ENCODE assay signal across 24 cellular contexts in the genomic region with DNA sequence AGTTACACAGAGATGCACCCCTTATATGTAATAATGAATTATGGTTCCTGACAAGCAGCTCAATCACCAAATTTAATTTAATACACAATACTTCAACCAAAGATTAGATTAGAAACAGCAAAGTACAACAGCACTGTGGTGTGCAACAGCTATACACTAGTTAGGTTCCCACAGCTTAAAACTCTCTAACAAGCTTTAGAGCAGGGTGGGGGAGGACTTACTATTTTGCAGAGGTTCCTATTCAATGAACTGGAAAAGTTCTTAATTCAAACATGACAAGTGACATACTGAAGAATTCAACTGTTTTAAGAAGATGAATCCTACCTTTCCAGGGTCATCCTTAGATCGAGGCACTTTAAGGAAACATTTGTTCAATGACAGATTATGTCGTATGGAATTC.
A peak's percentile ranks its signal among the peaks of the same experiment; 100 is the strongest.
DNase-seq lines count a peak whose midpoint lies in the region; ATAC-seq and TF ChIP-seq lines count a peak whose summit lies in the region.
"Had no signal": no experiment of that assay in that cellular context is flagged by ENCODE, and none has a peak within 500 bp of the region (broad histone marks: within the 10 kb centered on the region; RNA-seq: fewer than 3 reads in every experiment).

No MANE protein-coding gene starts in this region.

- H3K4me3 ChIP-seq in breast epithelium: no peak overlapping the region
- H3K4me3 ChIP-seq in coronary artery: no peak overlapping the region
- H3K4me3 ChIP-seq: MG63, SK-N-MC had no signal

- BruUV-seq in MCF 10A (replicated peaks; lab: Mats Ljungman, UMichigan): TSS peak; percentile 11

- no peak overlapping the region for H3K27ac Mint-ChIP-seq in MCF 10A (ENCODE audit: low read depth, unreplicated experiment)
- H3K27ac Mint-ChIP-seq: CD4-positive, alpha-beta T cell; IgD-negative memory B cell had no signal

- H3K4me1 ChIP-seq in breast epithelium: no peaks in the 10 kb centered on the region
- H3K4me1 ChIP-seq: BE2C had no signal

- no peak for TF ChIP-seq POLR2A in breast epithelium (IDR thresholded peaks at IDR 0.05)

- intact Hi-C loops in MCF 10A (cut with micrococcal nuclease) (no loop called here), breast epithelium (cut with DNase I; ENCODE audit: low total_unique reads) (no loop called here)

- peaks cover 19% of the 10 kb centered on the region for H3K4me1 Mint-ChIP-seq in MCF 10A (ENCODE audit: insufficient read depth, unreplicated experiment)

- H3K27ac ChIP-seq in breast epithelium: no peak overlapping the region
- no peak overlapping the region for H3K27ac ChIP-seq in coronary artery
- H3K27ac ChIP-seq: RWPE1, SK-N-MC had no signal

- H3K27me3 Mint-ChIP-seq in MCF 10A (ENCODE audit: insufficient read depth, unreplicated experiment): no peaks in the 10 kb centered on the region
- H3K27me3 Mint-ChIP-seq: CD4-positive, alpha-beta T cell; IgD-negative memory B cell had no signal

- no peak overlapping the region for H3K4me3 Mint-ChIP-seq in MCF 10A (ENCODE audit: unreplicated experiment)
- H3K4me3 Mint-ChIP-seq: CD4-positive, alpha-beta T cell had no signal

- DNase-seq in MCF 10A (ENCODE audit: unreplicated experiment): no peak
- DNase-seq in breast epithelium (ENCODE audit: low spot score in 2 of 2): no peak
- DNase-seq in NAMALWA (ENCODE audit: low spot score): peak; percentile 6
- DNase-seq in left kidney (ENCODE audit: low read depth, low spot score): peak; percentile 49
- DNase-seq in NCI-H524 treated with DMSO at 0.1 percent for 48 hours (lab: John Stamatoyannopoulos, UW): no peak
- no peak for DNase-seq in coronary artery (ENCODE audit: low spot score)
- DNase-seq: BE2C; Caco-2; CD4-positive, alpha-beta T cell; DND-41; Kasumi-1; MG63; NCI-H1105; NCI-H146; NCI-H2029; NCI-H2227 treated with DMSO at 0.1 percent for 48 hours; NCI-H510A; NCI-H774; PC-3; SHP77 treated with DMSO at 0.1 percent for 48 hours had no signal

- peaks cover 26% of the 10 kb centered on the region for H3K36me3 Mint-ChIP-seq in MCF 10A (ENCODE audit: insufficient read depth, unreplicated experiment)

- ATAC-seq in GM18861 (IDR thresholded peaks at IDR 0.05; ENCODE audit: unreplicated experiment): no peak
- ATAC-seq: PC-3 had no signal

- H3K9me3 ChIP-seq in breast epithelium: no peaks in the 10 kb centered on the region
- H3K9me3 ChIP-seq: BE2C, Caco-2 had no signal

- peaks cover 7% of the 10 kb centered on the region for H3K9me3 Mint-ChIP-seq in MCF 10A (ENCODE audit: unreplicated experiment)
- H3K9me3 Mint-ChIP-seq: CD4-positive, alpha-beta T cell; IgD-negative memory B cell had no signal

- no peaks in the 10 kb centered on the region for H3K36me3 ChIP-seq in breast epithelium
- H3K36me3 ChIP-seq: BE2C had no signal

- CTCF ChIA-PET in MCF 10A (lab: Yijun Ruan, JAX): interaction anchor here (1.1 kb wide), 1 partner anchor 90 kb away, joined by 4 read pairs; no protein-coding TSS in a partner anchor

- H3K27me3 ChIP-seq in breast epithelium: no peaks in the 10 kb centered on the region
- H3K27me3 ChIP-seq: BE2C, MG63 had no signal

- TF ChIP-seq CTCF in MCF 10A (IDR thresholded peaks at IDR 0.05; ENCODE audit: unreplicated experiment): no peak
- no peak for TF ChIP-seq CTCF in breast epithelium (IDR thresholded peaks at IDR 0.05)
- no peak for TF ChIP-seq CTCF in coronary artery (IDR thresholded peaks at IDR 0.05)

- POLR2A ChIA-PET in MCF 10A (lab: Yijun Ruan, JAX): interaction anchor here (1.1 kb wide), 1 partner anchor 13 kb away, joined by 3 read pairs; no protein-coding TSS in a partner anchor

Comparison
In these comparisons a context has a peak if more than half of its experiments do, and no peak if none do; other contexts are left out.
1. DNase-seq: peak in NAMALWA (single experiment) and left kidney (single experiment); none in MCF 10A (single experiment), breast epithelium (0 of 2), NCI-H524 treated with DMSO at 0.1 percent for 48 hours (single experiment) and coronary artery (single experiment).